ENCODE assay signal across 8 cellular contexts in the genomic region with DNA sequence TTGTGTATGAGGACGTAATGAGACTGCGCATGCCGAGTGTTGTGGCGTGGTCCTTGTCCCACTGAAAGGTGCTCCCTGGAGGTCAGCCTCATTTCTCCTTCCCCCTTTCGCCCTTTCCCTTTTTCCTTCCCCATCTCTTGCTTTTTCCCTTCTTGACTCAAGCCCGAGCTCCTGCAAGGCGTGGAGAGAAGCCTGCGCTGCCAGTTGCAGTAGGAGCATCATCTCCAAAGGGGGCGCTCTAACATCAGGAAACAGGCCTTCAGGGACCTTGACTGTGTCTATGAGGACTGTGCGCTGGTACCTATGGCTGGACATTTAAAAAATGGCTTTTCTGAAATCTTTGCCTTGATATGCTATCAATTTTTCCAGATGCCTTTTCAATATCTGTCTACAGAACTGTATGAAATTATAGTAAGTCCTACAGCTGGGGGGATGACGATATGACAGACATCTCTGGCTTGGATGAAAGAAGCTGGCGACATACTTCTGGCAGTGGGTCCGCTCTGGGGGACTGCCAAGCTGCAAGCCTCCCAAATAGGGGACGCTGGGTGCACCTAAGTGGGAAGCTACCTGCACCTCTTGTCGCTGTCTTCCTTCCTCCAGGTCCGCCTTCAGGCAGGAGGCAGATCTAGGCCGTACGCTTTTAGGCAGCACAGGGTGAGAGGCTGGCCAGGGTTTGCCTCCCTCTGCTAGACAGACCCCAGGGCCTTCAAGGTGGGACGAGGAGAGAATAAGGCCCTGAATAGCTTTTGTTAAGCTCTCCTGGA.
DNase-seq lines count a peak whose midpoint lies in the region; ATAC-seq and TF ChIP-seq lines count a peak whose summit lies in the region.

No MANE protein-coding gene starts in this region.

- 55% methylated on average over 19 of the region's 19 CpGs for WGBS in esophagus muscularis mucosa

- no peak overlapping the region for H3K27ac ChIP-seq in esophagus muscularis mucosa (replicated peaks in 1 of 4)

- no peak overlapping the region for H3K4me3 ChIP-seq in choroid plexus epithelial cell (ENCODE audit: low read depth, low read length)
- no peak overlapping the region for H3K4me3 ChIP-seq in esophagus muscularis mucosa

- TF ChIP-seq CTCF in choroid plexus epithelial cell (conservative IDR thresholded peaks at IDR 0.05; ENCODE audit: low read depth, low read length) (peak; percentile 73), esophagus muscularis mucosa (IDR thresholded peaks at IDR 0.05) (peak in 1 of 3 experiments; percentile 30)

- DNase-seq in DMS114 treated with DMSO at 0.1 percent for 48 hours (lab: John Stamatoyannopoulos, UW; ENCODE audit: unreplicated experiment): peak; percentile 1
- peak; percentile 74 for DNase-seq in HEK293T (ENCODE audit: extremely low spot score)
- DNase-seq in NCI-H748 treated with DMSO at 0.1 percent for 48 hours (lab: John Stamatoyannopoulos, UW): peak; percentile 49
- peak; percentile 60 for DNase-seq in choroid plexus epithelial cell (ENCODE audit: low read depth)
- DNase-seq in medulla oblongata (ENCODE audit: extremely low spot score): peak; percentile 75
- DNase-seq in esophagus muscularis mucosa (ENCODE audit: extremely low spot score): no peak

- H3K9me3 ChIP-seq in esophagus muscularis mucosa: no peaks in the 10 kb centered on the region

- TF ChIP-seq EP300 in esophagus muscularis mucosa (IDR thresholded peaks at IDR 0.05): no peak

- peaks cover 0 to 4% (median 0%) of the 10 kb centered on the region in 4 donors for H3K4me1 ChIP-seq in esophagus muscularis mucosa

- peaks cover 0 to 39% (median 0%) of the 10 kb centered on the region in 4 donors for H3K27me3 ChIP-seq in esophagus muscularis mucosa

- TF ChIP-seq POLR2A in esophagus muscularis mucosa (IDR thresholded peaks at IDR 0.05; ENCODE audit: low read depth): no peak

- ATAC-seq in HG03442 (IDR thresholded peaks at IDR 0.05; ENCODE audit: unreplicated experiment) (no peak), GM19328 (IDR thresholded peaks at IDR 0.05; ENCODE audit: unreplicated experiment) (no peak)

- H3K36me3 ChIP-seq in esophagus muscularis mucosa: no peaks in the 10 kb centered on the region

- POLR2A ChIA-PET in HEK293T (lab: Yijun Ruan, JAX): no interaction called here

- intact Hi-C loops in esophagus muscularis mucosa (cut with DNase I): no loop called here

- CTCF ChIA-PET in HEK293T (lab: Yijun Ruan, JAX): interaction anchor here (0.6 to 1.4 kb wide), 9 partner anchors 9 to 904 kb away, joined by 3 to 4 read pairs (median 3); no protein-coding TSS in a partner anchor

TF ChIP-seq in HEK293T, 16 proteins besides CTCF, POLR2A, EP300 and RAD21:
- TF ChIP-seq PKNOX1 (IDR thresholded peaks at IDR 0.05): no peak
- no peak for TF ChIP-seq ELF4 (IDR thresholded peaks at IDR 0.05)
- no peak for TF ChIP-seq BHLHE40 (IDR thresholded peaks at IDR 0.05; ENCODE audit: borderline replicate concordance)
